In the genomic region with DNA sequence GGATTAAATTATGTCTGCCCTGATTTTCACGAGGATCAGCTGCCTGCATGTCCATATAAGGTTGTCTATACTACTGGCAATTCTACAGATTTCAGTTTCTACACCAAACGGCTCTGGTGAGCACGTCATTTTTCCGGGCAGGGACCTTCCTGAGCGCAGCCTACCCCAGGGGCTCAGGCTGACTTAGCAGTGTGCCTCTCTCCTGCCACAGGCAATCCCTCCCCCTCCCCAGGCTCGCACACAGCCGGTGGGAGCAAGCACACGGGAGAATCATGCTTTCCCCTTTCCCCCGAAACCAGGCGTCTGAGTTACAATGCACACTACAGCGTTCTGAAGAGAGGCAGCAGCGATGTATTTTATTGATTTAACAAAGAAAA, we compare ENCODE assay signal across 8 cellular contexts. TPM values are rescaled to one million over a fixed set of nuclear protein-coding genes. Genes with fewer than 3 reads are reported as not detected.
A peak's percentile ranks its signal among the peaks of the same experiment; 100 is the strongest.
DNase-seq lines count a peak whose midpoint lies in the region; ATAC-seq, FAIRE-seq and TF ChIP-seq lines count a peak whose summit lies in the region.

No MANE protein-coding gene starts in this region.

- TF ChIP-seq CTCF in AG09319 (IDR thresholded peaks at IDR 0.05; ENCODE audit: low read depth, low read length), result no peak
- TF ChIP-seq CTCF in K562 (IDR thresholded peaks at IDR 0.05 in 2 of 3, conservative IDR thresholded peaks at IDR 0.05 in 1 of 3; ENCODE audit: insufficient read depth in 2 of 3, low read depth in 1 of 3, low read length in 3 of 3), result no peak

- CTCF ChIA-PET in K562 (lab: Yijun Ruan, JAX; ENCODE audit: low intra/inter-chr PET ratio), result no interaction called here

- WGBS in K562 (ENCODE audit: insufficient coverage, low coverage, missing lambda C conversion rate), result 0% methylated on average over 12 of the region's 12 CpGs

- H3K9me1 ChIP-seq in K562 (ENCODE audit: control insufficient read depth, insufficient read depth, low read length), result peaks cover 20% of the 10 kb centered on the region

- H3K4me1 ChIP-seq in K562 (replicated peaks in 1 of 2; ENCODE audit: control insufficient read depth in 2 of 2, insufficient read depth in 2 of 2, low read length in 2 of 2), result peaks cover 20 to 34% of the 10 kb centered on the region in 2 experiments; a peak in 4 of 5 replicates

- POLR2A ChIA-PET in K562 (lab: Yijun Ruan, JAX), result interaction anchor here (0.6 to 3.3 kb wide), 8 partner anchors 8 to 268 kb away, joined by 3 to 33 read pairs (median 4); no protein-coding TSS in a partner anchor

- in situ Hi-C loops in K562 (cut with MboI), result no loop called here

- ATAC-seq in GM19043 (IDR thresholded peaks at IDR 0.05; ENCODE audit: low read depth, unreplicated experiment) (peak; percentile 28), HG03571 (IDR thresholded peaks at IDR 0.05; ENCODE audit: unreplicated experiment) (peak; percentile 26), K562 (peak; percentile 19)

- H3K27me3 ChIP-seq in K562 (ENCODE audit: control insufficient read depth in 2 of 2, insufficient read depth in 2 of 2, low read length in 2 of 2), result no peaks in the 10 kb centered on the region

- no TSS peak for BruUV-seq in K562 (replicated peaks; lab: Mats Ljungman, UMichigan)

- H3K9me3 ChIP-seq in K562 (replicated peaks; ENCODE audit: control insufficient read depth, insufficient read depth, low read depth, low read length), result no peaks in the 10 kb centered on the region

- H3K27ac ChIP-seq in K562 (ENCODE audit: extremely low read depth, low read depth, low read length), result peak overlapping the region; percentile 89

- H2AFZ ChIP-seq in K562 (ENCODE audit: low read depth, low read length), result no peak overlapping the region

- peaks cover 44% of the 10 kb centered on the region for H3K36me3 ChIP-seq in K562 (ENCODE audit: control insufficient read depth, insufficient read depth, low read length)

- H3K4me3 ChIP-seq in K562, result peak overlapping the region; percentile 92

- no peak for TF ChIP-seq EP300 in K562 (IDR thresholded peaks at IDR 0.05; ENCODE audit: low read length)

- H3K4me2 ChIP-seq in K562 (ENCODE audit: insufficient read depth, low read length), result peak overlapping the region; percentile 82

- no peak for TF ChIP-seq RAD21 in K562 (CRISPR knock-in tag; conservative IDR thresholded peaks at IDR 0.05 in 1 of 2, IDR thresholded peaks at IDR 0.05 in 1 of 2)

- peak overlapping the region; percentile 79 to 94 for H3K9ac ChIP-seq in K562 (ENCODE audit: insufficient read depth in 1 of 2, low read depth in 2 of 2, low read length in 2 of 2)

- DNase-seq in AG09319 (ENCODE audit: extremely low read depth, low read depth), result peak; percentile 79
- DNase-seq in T-helper 2 cell, result peak in 4 of 5 experiments; percentile 54 to 89 (median 58)
- DNase-seq in K562 (ENCODE audit: extremely low read depth in 1 of 4, low spot score in 3 of 4), result peak in 1 of 4 experiments; percentile 35
- peak; percentile 43 for DNase-seq in iPS-NIHi11 (ENCODE audit: low spot score)
- peak; percentile 70 for DNase-seq in stimulated activated CD4-positive, alpha-beta T cell treated with anti-CD3 and anti-CD28 coated beads, Interleukin-12 subunit alpha, Interleukin-12 subunit beta, amount 100 ng/mL, for 4 hours
- DNase-seq in HT-29 (ENCODE audit: low spot score), result no peak

- peak; percentile 50 for TF ChIP-seq POLR2A in K562 (conservative IDR thresholded peaks at IDR 0.05)

- no peak for FAIRE-seq in K562 (lab: Jason Lieb, UNC)

- intact Hi-C loops in K562 (cut with micrococcal nuclease), result loop anchor here (5.0 kb wide), 1 partner anchor 116 kb away; no protein-coding TSS in a partner anchor

- peaks cover 53% of the 10 kb centered on the region for H3K79me2 ChIP-seq in K562 (ENCODE audit: control insufficient read depth, insufficient read depth, low read length)

- peaks cover 46% of the 10 kb centered on the region for H4K20me1 ChIP-seq in K562 (replicated peaks; ENCODE audit: control insufficient read depth, insufficient read depth, low read length)

TF ChIP-seq in K562, 482 proteins besides CTCF, POLR2A, EP300 and RAD21 (continues in another document):
- TF ChIP-seq GATAD2A (IDR thresholded peaks at IDR 0.05), result no peak
- no peak for TF ChIP-seq GTF2F1 (IDR thresholded peaks at IDR 0.05; ENCODE audit: low read depth, low read length)
- TF ChIP-seq ERF (CRISPR knock-in tag; IDR thresholded peaks at IDR 0.05), result no peak
- no peak for TF ChIP-seq CBX2 (IDR thresholded peaks at IDR 0.05; ENCODE audit: insufficient read depth, low read length, poor library complexity, severe bottlenecking)
- no peak for TF ChIP-seq ZKSCAN3 (CRISPR knock-in tag; IDR thresholded peaks at IDR 0.05)
- no peak for TF ChIP-seq ZFP1 (CRISPR knock-in tag; IDR thresholded peaks at IDR 0.05)
- TF ChIP-seq, protein P1, sequence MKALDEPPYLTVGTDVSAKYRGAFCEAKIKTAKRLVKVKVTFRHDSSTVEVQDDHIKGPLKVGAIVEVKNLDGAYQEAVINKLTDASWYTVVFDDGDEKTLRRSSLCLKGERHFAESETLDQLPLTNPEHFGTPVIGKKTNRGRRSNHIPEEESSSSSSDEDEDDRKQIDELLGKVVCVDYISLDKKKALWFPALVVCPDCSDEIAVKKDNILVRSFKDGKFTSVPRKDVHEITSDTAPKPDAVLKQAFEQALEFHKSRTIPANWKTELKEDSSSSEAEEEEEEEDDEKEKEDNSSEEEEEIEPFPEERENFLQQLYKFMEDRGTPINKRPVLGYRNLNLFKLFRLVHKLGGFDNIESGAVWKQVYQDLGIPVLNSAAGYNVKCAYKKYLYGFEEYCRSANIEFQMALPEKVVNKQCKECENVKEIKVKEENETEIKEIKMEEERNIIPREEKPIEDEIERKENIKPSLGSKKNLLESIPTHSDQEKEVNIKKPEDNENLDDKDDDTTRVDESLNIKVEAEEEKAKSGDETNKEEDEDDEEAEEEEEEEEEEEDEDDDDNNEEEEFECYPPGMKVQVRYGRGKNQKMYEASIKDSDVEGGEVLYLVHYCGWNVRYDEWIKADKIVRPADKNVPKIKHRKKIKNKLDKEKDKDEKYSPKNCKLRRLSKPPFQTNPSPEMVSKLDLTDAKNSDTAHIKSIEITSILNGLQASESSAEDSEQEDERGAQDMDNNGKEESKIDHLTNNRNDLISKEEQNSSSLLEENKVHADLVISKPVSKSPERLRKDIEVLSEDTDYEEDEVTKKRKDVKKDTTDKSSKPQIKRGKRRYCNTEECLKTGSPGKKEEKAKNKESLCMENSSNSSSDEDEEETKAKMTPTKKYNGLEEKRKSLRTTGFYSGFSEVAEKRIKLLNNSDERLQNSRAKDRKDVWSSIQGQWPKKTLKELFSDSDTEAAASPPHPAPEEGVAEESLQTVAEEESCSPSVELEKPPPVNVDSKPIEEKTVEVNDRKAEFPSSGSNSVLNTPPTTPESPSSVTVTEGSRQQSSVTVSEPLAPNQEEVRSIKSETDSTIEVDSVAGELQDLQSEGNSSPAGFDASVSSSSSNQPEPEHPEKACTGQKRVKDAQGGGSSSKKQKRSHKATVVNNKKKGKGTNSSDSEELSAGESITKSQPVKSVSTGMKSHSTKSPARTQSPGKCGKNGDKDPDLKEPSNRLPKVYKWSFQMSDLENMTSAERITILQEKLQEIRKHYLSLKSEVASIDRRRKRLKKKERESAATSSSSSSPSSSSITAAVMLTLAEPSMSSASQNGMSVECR (CRISPR knock-in tag; IDR thresholded peaks at IDR 0.05), result 0 out of 2 replicates have a peak, but pooled peaks have one; percentile 11
- no peak for TF ChIP-seq HMG20B (CRISPR knock-in tag; IDR thresholded peaks at IDR 0.05)
- no peak for TF ChIP-seq MCM3 (IDR thresholded peaks at IDR 0.05)
- no peak for TF ChIP-seq GTF2A2 (tag; IDR thresholded peaks at IDR 0.05)
- peak; percentile 41; the same call in 1 of the 2 replicates for TF ChIP-seq ZNF589 (CRISPR knock-in tag; IDR thresholded peaks at IDR 0.05; ENCODE audit: low read depth)
- TF ChIP-seq ELF4 (CRISPR knock-in tag; IDR thresholded peaks at IDR 0.05), result no peak
- peak; percentile 55; the same call in 1 of the 2 replicates for TF ChIP-seq POLR2G (IDR thresholded peaks at IDR 0.05; ENCODE audit: low read depth, low read length)
- TF ChIP-seq KAT7 (CRISPR knock-in tag; IDR thresholded peaks at IDR 0.05; ENCODE audit: borderline replicate concordance), result 0 out of 2 replicates have a peak, but pooled peaks have one; percentile 75
- peak; percentile 44 for TF ChIP-seq CHD1 (IDR thresholded peaks at IDR 0.05; ENCODE audit: low read length)
- no peak for TF ChIP-seq ZNF586 (CRISPR knock-in tag; conservative IDR thresholded peaks at IDR 0.05)
- no peak for TF ChIP-seq FOXA3 (CRISPR knock-in tag; conservative IDR thresholded peaks at IDR 0.05 in 1 of 2, IDR thresholded peaks at IDR 0.05 in 1 of 2)

RNA-seq across cellular contexts. Expression of gene KLF6, which starts 1.7 kb away (rescaled TPM):
- 54.5 and 86.4 TPM in 2 replicates for total RNA-seq in K562 (2011; cell fraction: chromatin; rRNA removed; ENCODE audit: low replicate concordance)
- 136 and 139 TPM in 2 replicates for total RNA-seq in K562 (2011; cell fraction: nucleolus; rRNA removed)
- 92.4 and 113 TPM in 2 replicates for total RNA-seq in K562 (2011; cell fraction: nucleoplasm; rRNA removed)
- 6.9 and 10.3 TPM in 2 replicates for total RNA-seq in K562 (2014; rRNA removed)
- total RNA-seq in K562 (2014; rRNA removed; fragmentation: Illumina TruSeq; extraction: Trizol), result 7.4 and 8.0 TPM in 2 replicates
- 4.5 TPM in 2 replicates for total RNA-seq in K562 (2015; rRNA removed; fragmentation: Illumina TruSeq; extraction: Trizol)
- 23.9 and 25.2 TPM in 2 replicates for total RNA-seq in K562 (2021)
- 11.7 and 19.1 TPM in 2 replicates for polyA plus RNA-seq in K562 (2011; rRNA removed)
- polyA plus RNA-seq in K562 (2011; cell fraction: cytosol; rRNA removed), result 6.6 and 12.0 TPM in 2 replicates
- 52.6 and 53.4 TPM in 2 replicates for polyA plus RNA-seq in K562 (2011; cell fraction: nucleus; rRNA removed)
- 14.7 and 29.2 TPM in 2 replicates for polyA plus RNA-seq in K562 (2012)
- polyA plus RNA-seq in K562 (2014; fragmentation: Illumina TruSeq; extraction: Trizol), result 11.1 and 12.6 TPM in 2 replicates
- 1 to 10 TPM; 3.2 to 3.7 TPM for polyA plus RNA-seq in K562 (2014; fragmentation: Nextera tagmentation; extraction: Ambion mirVana)
- polyA plus RNA-seq in K562 (2014; rRNA removed), result 8.6 and 10.2 TPM in 2 replicates
- 33.0 and 43.0 TPM in 2 replicates for polyA minus RNA-seq in K562 (2011; rRNA and poly(A)+ RNA removed)
- polyA minus RNA-seq in K562 (2011; cell fraction: cytosol; rRNA and poly(A)+ RNA removed), result 10.3 and 16.2 TPM in 2 replicates
- 87.2 and 133 TPM in 2 replicates for polyA minus RNA-seq in K562 (2011; cell fraction: nucleus; rRNA and poly(A)+ RNA removed)
- 155 and 182 TPM in 2 replicates for total RNA-seq in HT-29 (2014; rRNA removed; shearing (Covaris generic))
